16 cellular contexts compared by ENCODE assay signal in genomic region chr1:157004771-157005170, GRCh38. TPM values are rescaled to one million over a fixed set of nuclear protein-coding genes. Genes with fewer than 3 reads are reported as not detected.
DNase-seq lines count a peak whose midpoint lies in the region; ATAC-seq and TF ChIP-seq lines count a peak whose summit lies in the region.
"Had no signal": no experiment of that assay in that cellular context is flagged by ENCODE, and none has a peak within 500 bp of the region (broad histone marks: within the 10 kb centered on the region; RNA-seq: fewer than 3 reads in every experiment).

No MANE protein-coding gene starts in this region.

- no peak overlapping the region for H2BK120ac ChIP-seq in trophoblast cell (ENCODE audit: insufficient read depth, low read length, poor library complexity)

- no peaks in the 10 kb centered on the region for H3K36me3 ChIP-seq in SK-N-SH (replicated peaks in 1 of 2; ENCODE audit: control insufficient read depth in 1 of 2, insufficient read depth in 2 of 2, low read length in 1 of 2)
- no peaks in the 10 kb centered on the region for H3K36me3 ChIP-seq in trophoblast cell (ENCODE audit: control insufficient read depth in 1 of 2, insufficient read depth in 2 of 2, low read length in 2 of 2)

- DNase-seq in SK-N-SH (no peak), cardiac fibroblast (ENCODE audit: low read depth in 2 of 2) (peak; percentile 12 to 61), hepatic stellate cell (ENCODE audit: low spot score) (peak; percentile 21), trophoblast cell (no peak), NCI-H1930 (lab: John Stamatoyannopoulos, UW) (no peak)
- no peak for DNase-seq in stimulated activated effector memory CD8-positive, alpha-beta T cell treated with anti-CD3 and anti-CD28 coated beads, Interleukin-12 subunit alpha, Interleukin-12 subunit beta, amount 100 ng/mL, for 72 hours (ENCODE audit: low spot score in 2 of 2)
- no peak for DNase-seq in activated CD4-positive, alpha-beta T cell treated with anti-CD3 and anti-CD28 coated beads, Interleukin-2, amount 50 U/mL, for 48 hours
- DNase-seq: Caco-2, GM23248, NCI-H1694, NCI-H69 had no signal

- TF ChIP-seq EP300 in SK-N-SH (IDR thresholded peaks at IDR 0.05; ENCODE audit: borderline replicate concordance in 1 of 2, low read depth in 1 of 2, low read length in 1 of 2), result no peak

- H3K9me2 ChIP-seq in SK-N-SH, result no peaks in the 10 kb centered on the region

- H3K4me2 ChIP-seq in SK-N-SH (no peak overlapping the region; the same call in 1 of the 2 replicates), trophoblast cell (ENCODE audit: low read length) (peak overlapping the region; percentile 2)

- ATAC-seq in SK-N-SH treated with all-trans-retinoic acid at 6 μM for 48 hours, result peak; percentile 41
- no peak for ATAC-seq in stimulated activated effector memory CD8-positive, alpha-beta T cell treated with anti-CD3 and anti-CD28 coated beads, Interleukin-12 subunit alpha, Interleukin-12 subunit beta, amount 100 ng/mL, for 72 hours
- ATAC-seq: K562 had no signal

- no peak overlapping the region for H4K8ac ChIP-seq in trophoblast cell (ENCODE audit: low read depth, low read length)

- H3K9ac ChIP-seq in SK-N-SH (no peak overlapping the region), trophoblast cell (ENCODE audit: low read length) (no peak overlapping the region)
- H3K9ac ChIP-seq: GM23248 had no signal

- no peaks in the 10 kb centered on the region for H3K36me3 Mint-ChIP-seq in stimulated activated effector memory CD8-positive, alpha-beta T cell treated with anti-CD3 and anti-CD28 coated beads, Interleukin-12 subunit alpha, Interleukin-12 subunit beta, amount 100 ng/mL, for 72 hours

- H2AFZ ChIP-seq in SK-N-SH (ENCODE audit: low read depth), result no peak overlapping the region
- no peak overlapping the region for H2AFZ ChIP-seq in trophoblast cell (ENCODE audit: insufficient read depth, low read length, poor library complexity)
- H2AFZ ChIP-seq: GM23248 had no signal

- H3K9me3 ChIP-seq in SK-N-SH, result no peaks in the 10 kb centered on the region
- H3K9me3 ChIP-seq in trophoblast cell (ENCODE audit: insufficient read depth, low read depth, low read length), result no peaks in the 10 kb centered on the region
- H3K9me3 ChIP-seq: Caco-2 had no signal

- no peak overlapping the region for H3K23ac ChIP-seq in trophoblast cell (ENCODE audit: low read length)

- H3K14ac ChIP-seq in trophoblast cell (ENCODE audit: low read length), result no peak overlapping the region

- H3K4me1 Mint-ChIP-seq in stimulated activated effector memory CD8-positive, alpha-beta T cell treated with anti-CD3 and anti-CD28 coated beads, Interleukin-12 subunit alpha, Interleukin-12 subunit beta, amount 100 ng/mL, for 72 hours, result no peaks in the 10 kb centered on the region

- no peaks in the 10 kb centered on the region for H3K9me3 Mint-ChIP-seq in stimulated activated effector memory CD8-positive, alpha-beta T cell treated with anti-CD3 and anti-CD28 coated beads, Interleukin-12 subunit alpha, Interleukin-12 subunit beta, amount 100 ng/mL, for 72 hours

- H3F3A ChIP-seq in SK-N-SH (replicated peaks; ENCODE audit: insufficient read depth), result no peaks in the 10 kb centered on the region

- H3K27ac ChIP-seq in SK-N-SH (ENCODE audit: low read depth in 2 of 2, low read length in 1 of 2), result no peak overlapping the region
- H3K27ac ChIP-seq in trophoblast cell (ENCODE audit: low read depth, low read length), result no peak overlapping the region
- H3K27ac ChIP-seq: 22Rv1, GM23248, HL-60 had no signal

- H3K4me3 Mint-ChIP-seq in stimulated activated effector memory CD8-positive, alpha-beta T cell treated with anti-CD3 and anti-CD28 coated beads, Interleukin-12 subunit alpha, Interleukin-12 subunit beta, amount 100 ng/mL, for 72 hours, result no peak overlapping the region
- H3K4me3 Mint-ChIP-seq: CD14-positive monocyte had no signal

- H3K79me2 ChIP-seq in SK-N-SH (ENCODE audit: insufficient read depth) (peaks cover 43% of the 10 kb centered on the region; the same call in 1 of the 2 replicates), trophoblast cell (ENCODE audit: control insufficient read depth, insufficient read depth, low read length, poor library complexity) (peaks cover 3% of the 10 kb centered on the region)

- TF ChIP-seq CTCF in SK-N-SH (IDR thresholded peaks at IDR 0.05) (no peak), cardiac fibroblast (IDR thresholded peaks at IDR 0.05; ENCODE audit: low read depth, low read length) (no peak)

- H4K20me1 ChIP-seq in SK-N-SH (ENCODE audit: insufficient read depth), result peaks cover 71% of the 10 kb centered on the region

- no peak overlapping the region for H2BK5ac ChIP-seq in trophoblast cell (ENCODE audit: low read depth, low read length, poor library complexity)

- H3K79me1 ChIP-seq in trophoblast cell (ENCODE audit: low read length), result peaks cover 2% of the 10 kb centered on the region

- H3K27me3 ChIP-seq in SK-N-SH (ENCODE audit: insufficient read depth) (no peaks in the 10 kb centered on the region), trophoblast cell (ENCODE audit: insufficient read depth, low read length) (no peaks in the 10 kb centered on the region)

- POLR2A ChIA-PET in SK-N-SH (lab: Yijun Ruan, JAX), result no interaction called here

- H3K4me1 ChIP-seq in SK-N-SH (ENCODE audit: control insufficient read depth in 1 of 2, insufficient read depth in 2 of 2, low read depth in 1 of 2, low read length in 1 of 2) (peaks cover 6 to 28% of the 10 kb centered on the region in 2 experiments; a peak in 3 of 4 replicates), trophoblast cell (ENCODE audit: control insufficient read depth in 1 of 2, insufficient read depth in 2 of 2, low read length in 2 of 2) (peaks cover 25 to 36% of the 10 kb centered on the region in 2 experiments)

- H3K18ac ChIP-seq in trophoblast cell (ENCODE audit: low read length), result no peak overlapping the region

- H3K4ac ChIP-seq in trophoblast cell (ENCODE audit: low read depth, low read length), result no peak overlapping the region

- CTCF ChIA-PET in SK-N-SH (lab: Yijun Ruan, JAX), result interaction anchor here (0.6 to 1.5 kb wide), 5 partner anchors 8 to 345 kb away, joined by 3 to 6 read pairs (median 4); no protein-coding TSS in a partner anchor

- WGBS in SK-N-SH (ENCODE audit: low lambda C conversion rate), result 74% methylated on average over 2 of the region's 2 CpGs
- no CpG with 5 or more reads among the region's 2 CpGs for WGBS in trophoblast cell (ENCODE audit: extremely low coverage, insufficient coverage, insufficient read length)

- H2AK5ac ChIP-seq in trophoblast cell (ENCODE audit: low read length), result no peak overlapping the region

- no peak for TF ChIP-seq RAD21 in SK-N-SH (IDR thresholded peaks at IDR 0.05; ENCODE audit: low read length)

- no peak overlapping the region for H2BK12ac ChIP-seq in trophoblast cell (ENCODE audit: low read length)

- no peak overlapping the region for H4K91ac ChIP-seq in trophoblast cell (ENCODE audit: low read depth, low read length)

- H4K12ac ChIP-seq in trophoblast cell (ENCODE audit: low read depth, low read length), result no peak overlapping the region

- no peak overlapping the region for H3K27ac Mint-ChIP-seq in stimulated activated effector memory CD8-positive, alpha-beta T cell treated with anti-CD3 and anti-CD28 coated beads, Interleukin-12 subunit alpha, Interleukin-12 subunit beta, amount 100 ng/mL, for 72 hours

- H3K4me3 ChIP-seq in SK-N-SH (ENCODE audit: low read depth in 2 of 2, low read length in 1 of 2) (no peak overlapping the region), cardiac fibroblast (replicated peaks in 1 of 2; ENCODE audit: low read depth in 2 of 2, low read length in 2 of 2) (no peak overlapping the region), trophoblast cell (ENCODE audit: low read depth, low read length) (no peak overlapping the region)
- H3K4me3 ChIP-seq: GM23248, K562 had no signal

TF ChIP-seq in SK-N-SH treated with all-trans-retinoic acid at 6 μM for 48 hours, 23 proteins besides CTCF, POLR2A, EP300 and RAD21:
- no peak for TF ChIP-seq CREB5 (CRISPR knock-in tag; IDR thresholded peaks at IDR 0.05; ENCODE audit: low read depth)
- TF ChIP-seq BACH2 (CRISPR knock-in tag; IDR thresholded peaks at IDR 0.05; ENCODE audit: borderline replicate concordance), result no peak
- no peak for TF ChIP-seq RARB (CRISPR knock-in tag; IDR thresholded peaks at IDR 0.05)
- TF ChIP-seq ESRRG (CRISPR knock-in tag; IDR thresholded peaks at IDR 0.05), result no peak
- TF ChIP-seq SNAI2 (CRISPR knock-in tag; IDR thresholded peaks at IDR 0.05), result no peak

TF ChIP-seq in SK-N-SH, 30 proteins besides CTCF, POLR2A, EP300 and RAD21:
- TF ChIP-seq NFIC (IDR thresholded peaks at IDR 0.05; ENCODE audit: borderline replicate concordance) (no peak), GABPA (IDR thresholded peaks at IDR 0.05; ENCODE audit: low read depth) (no peak), JUND (IDR thresholded peaks at IDR 0.05) (no peak)

RNA-seq across cellular contexts. Expression of gene ARHGEF11, which starts 40.8 kb away (rescaled TPM):
- polyA plus RNA-seq in SK-N-SH (2012; rRNA removed), result 16.8 and 19.0 TPM in 2 replicates
- 7.6 and 11.5 TPM in 2 replicates for polyA plus RNA-seq in SK-N-SH (2012; cell fraction: cytosol; rRNA removed)
- 42.4 and 42.7 TPM in 2 replicates for polyA plus RNA-seq in SK-N-SH (2012; cell fraction: nucleus; rRNA removed)
- polyA plus RNA-seq in trophoblast cell (2013), result 8.7 and 8.8 TPM in 2 replicates

Comparison
In these comparisons a context has a peak if more than half of its experiments do, and no peak if none do; other contexts are left out.
1. DNase-seq: peak in cardiac fibroblast (2 of 2) and hepatic stellate cell (single experiment); none in SK-N-SH (single experiment), trophoblast cell (0 of 2), NCI-H1930 (0 of 2), stimulated activated effector memory CD8-positive, alpha-beta T cell treated with anti-CD3 and anti-CD28 coated beads, Interleukin-12 subunit alpha, Interleukin-12 subunit beta, amount 100 ng/mL, for 72 hours (0 of 2) and activated CD4-positive, alpha-beta T cell treated with anti-CD3 and anti-CD28 coated beads, Interleukin-2, amount 50 U/mL, for 48 hours (0 of 2).